1 cellular context compared by ENCODE assay signal in the genomic region with DNA sequence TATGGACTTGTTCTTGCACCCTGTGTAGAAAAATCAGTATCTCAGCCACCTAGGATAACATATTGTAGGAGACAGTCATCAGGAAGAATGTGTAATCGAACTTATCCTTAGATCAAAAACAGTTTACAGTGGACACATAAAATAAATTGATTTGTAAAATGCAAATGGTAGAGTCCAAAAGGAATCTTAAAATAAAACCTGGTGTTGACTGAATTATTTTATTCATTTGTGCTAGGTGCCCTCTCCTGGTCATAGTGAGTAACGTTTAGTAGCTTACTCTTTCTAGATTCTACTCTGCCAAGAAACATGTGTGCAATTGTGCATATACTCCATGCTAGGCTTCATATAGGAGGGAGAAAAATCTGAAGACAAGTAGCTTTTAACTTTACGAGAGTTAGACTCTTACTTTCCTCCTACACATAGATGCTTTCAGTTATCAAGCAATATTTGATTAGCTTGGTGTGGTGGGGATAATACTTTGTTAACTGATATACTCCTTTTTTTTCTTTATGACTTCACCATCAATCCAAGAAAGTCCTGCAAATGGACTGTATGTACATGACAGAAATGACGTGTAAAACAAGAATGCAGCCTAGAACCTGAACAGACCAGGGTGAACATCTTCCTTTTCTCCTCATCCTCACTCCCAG.
TF ChIP-seq lines count a peak whose summit lies in the region.

No MANE protein-coding gene starts in this region.

TF ChIP-seq in IMR-90, 13 proteins besides CTCF, POLR2A, EP300 and RAD21 (continued from another document):
- TF ChIP-seq SMC3 (IDR thresholded peaks at IDR 0.05; ENCODE audit: low read depth, low read length) = peak; percentile 85
